ENCODE assay signal across 18 cellular contexts in the genomic region with DNA sequence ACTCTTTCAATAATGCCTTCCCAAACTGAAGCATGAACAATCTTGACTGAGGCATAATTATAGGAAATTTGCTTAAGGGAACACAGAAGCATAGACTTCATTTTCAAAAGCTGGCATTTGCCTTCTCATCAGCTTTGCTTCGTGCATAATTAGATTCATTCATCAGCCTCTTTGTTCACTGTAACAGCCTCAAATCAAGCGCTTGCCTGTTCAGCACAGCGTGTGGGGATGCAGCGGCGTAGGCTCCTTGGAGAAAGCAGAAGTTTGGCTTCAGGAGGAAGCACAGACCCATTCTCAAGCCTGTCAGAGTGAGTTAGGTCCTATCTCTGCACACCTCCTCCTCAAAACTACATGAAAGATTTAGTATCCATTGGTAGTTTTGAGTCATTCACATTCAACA.
DNase-seq lines count a peak whose midpoint lies in the region; ATAC-seq and TF ChIP-seq lines count a peak whose summit lies in the region.
"Had no signal": no experiment of that assay in that cellular context is flagged by ENCODE, and none has a peak within 500 bp of the region (broad histone marks: within the 10 kb centered on the region; RNA-seq: fewer than 3 reads in every experiment).

No MANE protein-coding gene starts in this region.

- H3K4me3 ChIP-seq in aorta (ENCODE audit: low read length in 2 of 2): no peak overlapping the region
- H3K4me3 ChIP-seq: cardiac muscle cell, gastrocnemius medialis, sigmoid colon, tibial artery had no signal

- peaks cover 4% of the 10 kb centered on the region; the same call in 1 of the 2 replicates for H3K9me3 Mint-ChIP-seq in WTC11
- H3K9me3 Mint-ChIP-seq: activated naive CD8-positive, alpha-beta T cell treated with anti-CD3 and anti-CD28 coated beads, Interleukin-2, amount 50 U/mL, for 24 hours; stimulated activated memory B cell treated with anti-CD40 and anti-IgM and Interleukin-4, amounts not matched to agents 10 μg/mL and 1 μg/mL and 100 μg/mL, for 72 hours had no signal

- no peaks in the 10 kb centered on the region for H3K36me3 Mint-ChIP-seq in WTC11
- H3K36me3 Mint-ChIP-seq: stimulated activated memory B cell treated with anti-CD40 and anti-IgM and Interleukin-4, amounts not matched to agents 10 μg/mL and 1 μg/mL and 100 μg/mL, for 72 hours had no signal

- no peak for TF ChIP-seq CTCF in WTC11 (IDR thresholded peaks at IDR 0.05)

- H3K27me3 ChIP-seq in aorta (ENCODE audit: control insufficient read depth in 1 of 2, insufficient read depth in 2 of 2, low read length in 1 of 2): no peaks in the 10 kb centered on the region
- H3K27me3 ChIP-seq: cardiac muscle cell, gastrocnemius medialis, sigmoid colon, tibial artery had no signal

- H3K4me1 Mint-ChIP-seq in WTC11: peaks cover 27% of the 10 kb centered on the region
- H3K4me1 Mint-ChIP-seq: activated naive CD8-positive, alpha-beta T cell treated with anti-CD3 and anti-CD28 coated beads, Interleukin-2, amount 50 U/mL, for 24 hours; stimulated activated memory B cell treated with anti-CD40 and anti-IgM and Interleukin-4, amounts not matched to agents 10 μg/mL and 1 μg/mL and 100 μg/mL, for 72 hours had no signal

- no peak overlapping the region for H3K27ac Mint-ChIP-seq in WTC11
- H3K27ac Mint-ChIP-seq: activated naive CD8-positive, alpha-beta T cell treated with anti-CD3 and anti-CD28 coated beads, Interleukin-2, amount 50 U/mL, for 24 hours; stimulated activated memory B cell treated with anti-CD40 and anti-IgM and Interleukin-4, amounts not matched to agents 10 μg/mL and 1 μg/mL and 100 μg/mL, for 72 hours had no signal

- CTCF ChIA-PET in WTC11 (lab: Charles Lee): no interaction called here

- POLR2A ChIA-PET in WTC11 (lab: Charles Lee): no interaction called here

- ATAC-seq in WTC11 (peak; percentile 85), GM18870 (IDR thresholded peaks at IDR 0.05; ENCODE audit: unreplicated experiment) (no peak), aorta (ENCODE audit: low FRiP score) (no peak), HG02884 (IDR thresholded peaks at IDR 0.05; ENCODE audit: unreplicated experiment) (no peak)
- ATAC-seq: activated naive CD8-positive, alpha-beta T cell treated with anti-CD3 and anti-CD28 coated beads, Interleukin-2, amount 50 U/mL, for 24 hours; gastrocnemius medialis; left lobe of liver; stimulated activated memory B cell treated with anti-CD40 and anti-IgM and Interleukin-4, amounts not matched to agents 10 μg/mL and 1 μg/mL and 100 μg/mL, for 72 hours had no signal

- H3K27ac ChIP-seq in aorta (ENCODE audit: low read depth in 1 of 2, low read length in 2 of 2): no peak overlapping the region
- H3K27ac ChIP-seq: cardiac muscle cell, gastrocnemius medialis, sigmoid colon, tibial artery had no signal

- intact Hi-C loops in aorta (cut with DNase I): no loop called here

- no peaks in the 10 kb centered on the region for H3K27me3 Mint-ChIP-seq in WTC11 (ENCODE audit: low read depth)
- H3K27me3 Mint-ChIP-seq: activated naive CD8-positive, alpha-beta T cell treated with anti-CD3 and anti-CD28 coated beads, Interleukin-2, amount 50 U/mL, for 24 hours; stimulated activated memory B cell treated with anti-CD40 and anti-IgM and Interleukin-4, amounts not matched to agents 10 μg/mL and 1 μg/mL and 100 μg/mL, for 72 hours had no signal

- H3K36me3 ChIP-seq in aorta (ENCODE audit: control insufficient read depth in 1 of 2, insufficient read depth in 2 of 2, low read length in 1 of 2): peaks cover 0 to 3% of the 10 kb centered on the region in 2 donors
- H3K36me3 ChIP-seq: cardiac muscle cell, gastrocnemius medialis, sigmoid colon, tibial artery had no signal

- no peak overlapping the region for H3K4me3 Mint-ChIP-seq in WTC11
- H3K4me3 Mint-ChIP-seq: activated naive CD8-positive, alpha-beta T cell treated with anti-CD3 and anti-CD28 coated beads, Interleukin-2, amount 50 U/mL, for 24 hours; stimulated activated memory B cell treated with anti-CD40 and anti-IgM and Interleukin-4, amounts not matched to agents 10 μg/mL and 1 μg/mL and 100 μg/mL, for 72 hours had no signal

- H3K4me1 ChIP-seq in aorta (ENCODE audit: control insufficient read depth in 1 of 2, insufficient read depth in 2 of 2, low read length in 2 of 2): no peaks in the 10 kb centered on the region
- H3K4me1 ChIP-seq: gastrocnemius medialis, sigmoid colon, tibial artery had no signal

- no peaks in the 10 kb centered on the region for H3K9me3 ChIP-seq in aorta (ENCODE audit: control insufficient read depth, low read length)
- H3K9me3 ChIP-seq: gastrocnemius medialis, sigmoid colon, tibial artery had no signal

- peak; percentile 44 for DNase-seq in NCI-H1436 treated with DMSO at 0.1 percent for 48 hours (lab: John Stamatoyannopoulos, UW)
- peak; percentile 14 for DNase-seq in WTC11 (ENCODE audit: low spot score)
- DNase-seq in iPS-NIHi11 (ENCODE audit: low spot score): peak; percentile 13
- peak; percentile 85 for DNase-seq in superior temporal gyrus (ENCODE audit: extremely low spot score)
- no peak for DNase-seq in aorta
- DNase-seq: activated CD4-positive, alpha-beta T cell treated with anti-CD3 and anti-CD28 coated beads for 48 hours; activated naive CD8-positive, alpha-beta T cell treated with anti-CD3 and anti-CD28 coated beads, Interleukin-2, amount 50 U/mL, for 24 hours; Calu3; gastrocnemius medialis; Kasumi-1; NCI-H1417; sigmoid colon; tibial artery had no signal

- 80 to 84% methylated on average over 5 of the region's 5 CpGs for WGBS in aorta, 2 donors

TF ChIP-seq in WTC11, 78 proteins besides CTCF, POLR2A, EP300 and RAD21 (continues in another document):
- TF ChIP-seq, protein P1, sequence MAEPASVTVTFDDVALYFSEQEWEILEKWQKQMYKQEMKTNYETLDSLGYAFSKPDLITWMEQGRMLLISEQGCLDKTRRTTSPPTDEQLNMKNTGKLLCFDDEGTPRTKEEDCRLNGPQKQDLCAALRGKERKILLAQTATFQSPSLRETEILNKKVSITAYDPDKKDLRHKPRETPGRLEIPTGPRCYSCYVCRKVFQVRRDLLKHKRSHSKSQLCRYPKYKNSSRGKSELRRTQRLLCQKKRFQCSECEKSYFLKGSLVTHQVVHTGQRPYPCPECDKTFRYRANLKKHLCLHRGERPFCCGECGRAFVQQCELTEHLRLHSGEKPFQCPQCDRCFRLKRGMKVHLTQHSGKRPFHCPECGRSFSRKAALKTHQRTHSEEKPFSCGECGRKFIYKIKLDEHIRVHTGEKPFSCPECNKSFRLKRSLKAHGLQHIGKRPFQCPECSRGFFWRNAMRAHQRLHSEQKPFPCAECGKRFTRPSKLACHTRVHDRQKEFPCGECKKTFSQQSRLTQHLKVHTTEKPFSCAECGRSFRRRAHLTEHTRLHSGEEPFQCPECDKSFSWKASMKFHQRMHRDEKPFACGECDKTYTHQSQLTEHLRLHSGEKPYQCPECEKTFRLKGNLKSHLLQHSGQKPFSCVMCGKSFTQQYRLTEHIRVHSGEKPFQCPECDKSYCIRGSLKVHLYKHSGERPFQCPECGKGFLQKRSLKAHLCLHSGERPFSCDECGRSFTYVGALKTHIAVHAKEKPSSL (CRISPR knock-in tag; conservative IDR thresholded peaks at IDR 0.05): no peak
- TF ChIP-seq, protein P2, sequence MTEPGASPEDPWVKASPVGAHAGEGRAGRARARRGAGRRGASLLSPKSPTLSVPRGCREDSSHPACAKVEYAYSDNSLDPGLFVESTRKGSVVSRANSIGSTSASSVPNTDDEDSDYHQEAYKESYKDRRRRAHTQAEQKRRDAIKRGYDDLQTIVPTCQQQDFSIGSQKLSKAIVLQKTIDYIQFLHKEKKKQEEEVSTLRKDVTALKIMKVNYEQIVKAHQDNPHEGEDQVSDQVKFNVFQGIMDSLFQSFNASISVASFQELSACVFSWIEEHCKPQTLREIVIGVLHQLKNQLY (CRISPR knock-in tag; IDR thresholded peaks at IDR 0.05): no peak
- TF ChIP-seq, protein P3, sequence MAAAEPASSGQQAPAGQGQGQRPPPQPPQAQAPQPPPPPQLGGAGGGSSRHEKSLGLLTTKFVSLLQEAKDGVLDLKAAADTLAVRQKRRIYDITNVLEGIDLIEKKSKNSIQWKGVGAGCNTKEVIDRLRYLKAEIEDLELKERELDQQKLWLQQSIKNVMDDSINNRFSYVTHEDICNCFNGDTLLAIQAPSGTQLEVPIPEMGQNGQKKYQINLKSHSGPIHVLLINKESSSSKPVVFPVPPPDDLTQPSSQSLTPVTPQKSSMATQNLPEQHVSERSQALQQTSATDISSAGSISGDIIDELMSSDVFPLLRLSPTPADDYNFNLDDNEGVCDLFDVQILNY (CRISPR knock-in tag; IDR thresholded peaks at IDR 0.05): no peak
- no peak for TF ChIP-seq TEAD4 (CRISPR knock-in tag; IDR thresholded peaks at IDR 0.05)
- TF ChIP-seq ZNF416 (CRISPR knock-in tag; IDR thresholded peaks at IDR 0.05): no peak
- TF ChIP-seq SP1 (CRISPR knock-in tag; conservative IDR thresholded peaks at IDR 0.05): no peak
- no peak for TF ChIP-seq ZNF532 (CRISPR knock-in tag; IDR thresholded peaks at IDR 0.05; ENCODE audit: borderline replicate concordance)
- TF ChIP-seq FOXJ3 (CRISPR knock-in tag; IDR thresholded peaks at IDR 0.05; ENCODE audit: borderline replicate concordance): no peak

Comparison
In these comparisons a context has a peak if more than half of its experiments do, and no peak if none do; other contexts are left out.
1. DNase-seq: peak in NCI-H1436 treated with DMSO at 0.1 percent for 48 hours (single experiment), WTC11 (single experiment), iPS-NIHi11 (single experiment) and superior temporal gyrus (single experiment); none in aorta (0 of 2).